8 cellular contexts compared by ENCODE assay signal in genomic region chr16:84585886-84586285, GRCh38. TPM values are rescaled to one million over a fixed set of nuclear protein-coding genes. Genes with fewer than 3 reads are reported as not detected.
A peak's percentile ranks its signal among the peaks of the same experiment; 100 is the strongest.
DNase-seq lines count a peak whose midpoint lies in the region; ATAC-seq and TF ChIP-seq lines count a peak whose summit lies in the region.

No MANE protein-coding gene starts in this region.

- no peak overlapping the region for H2BK120ac ChIP-seq in neuronal stem cell (ENCODE audit: low read depth, low read length)

- CTCF ChIA-PET in activated CD8-positive, alpha-beta memory T cell treated with anti-CD3 and anti-CD28 coated beads, Interleukin-2, amount 10 ng/mL, durations not matched to agents 7 days and 5 days (lab: Charles Lee), result interaction anchor here (0.6 to 1.3 kb wide), 2 partner anchors 16 to 32 kb away, joined by 3 to 4 read pairs; no protein-coding TSS in a partner anchor
- CTCF ChIA-PET in activated CD8-positive, alpha-beta T cell treated with anti-CD3 and anti-CD28 coated beads, Interleukin-2, amount 10 ng/mL, durations not matched to agents 7 days and 5 days (lab: Charles Lee), result interaction anchor here (0.7 to 0.9 kb wide), 2 partner anchors 11 to 30 kb away, joined by 3 to 5 read pairs; no protein-coding TSS in a partner anchor

- no peak overlapping the region for H3K23ac ChIP-seq in neuronal stem cell (ENCODE audit: low read depth, low read length, poor library complexity)

- H3K36me3 Mint-ChIP-seq in activated CD8-positive, alpha-beta memory T cell treated with anti-CD3 and anti-CD28 coated beads, Interleukin-2, amount 10 ng/mL, durations not matched to agents 7 days and 5 days, result peaks cover 69% of the 10 kb centered on the region
- H3K36me3 Mint-ChIP-seq in activated CD8-positive, alpha-beta T cell treated with anti-CD3 and anti-CD28 coated beads, Interleukin-2, amount 10 ng/mL, durations not matched to agents 7 days and 5 days (ENCODE audit: low read depth), result peaks cover 66% of the 10 kb centered on the region

- POLR2A ChIA-PET in activated CD8-positive, alpha-beta T cell treated with anti-CD3 and anti-CD28 coated beads, Interleukin-2, amount 10 ng/mL, durations not matched to agents 7 days and 5 days (lab: Charles Lee), result interaction anchor here (0.8 kb wide), 1 partner anchor 8 kb away, joined by 4 read pairs; no protein-coding TSS in a partner anchor

- no peak overlapping the region for H3K4me3 ChIP-seq in neuronal stem cell (ENCODE audit: low read length in 2 of 2)
- H3K4me3 ChIP-seq in effector memory CD4-positive, alpha-beta T cell (ENCODE audit: insufficient read depth, low read depth, low read length, poor library complexity, severe bottlenecking), result no peak overlapping the region
- H3K4me3 ChIP-seq in adrenal gland, result no peak overlapping the region

- H4K91ac ChIP-seq in neuronal stem cell (ENCODE audit: low read depth, low read length, poor library complexity), result no peak overlapping the region

- H2BK12ac ChIP-seq in neuronal stem cell (ENCODE audit: low read length), result no peak overlapping the region

- H3K14ac ChIP-seq in neuronal stem cell (ENCODE audit: low read length), result no peak overlapping the region

- H3K9ac ChIP-seq in neuronal stem cell (ENCODE audit: low read depth, low read length, poor library complexity), result no peak overlapping the region

- WGBS in neuronal stem cell (ENCODE audit: extremely low coverage in 2 of 2, insufficient read length in 2 of 2, insufficient replicate concordance in 1 of 2), 2 donors, result no CpG with 5 or more reads among the region's 10 CpGs
- WGBS in adrenal gland, 4 donors, result 76 to 84% (median 80%) methylated on average over 10 of the region's 10 CpGs

- H3K79me1 ChIP-seq in neuronal stem cell (ENCODE audit: low read depth, low read length), result peaks cover 10% of the 10 kb centered on the region

- no peaks in the 10 kb centered on the region for H3K27me3 ChIP-seq in neuronal stem cell (ENCODE audit: control insufficient read depth in 3 of 3, insufficient read depth in 3 of 3, low read depth in 1 of 3, low read length in 3 of 3)
- H3K27me3 ChIP-seq in effector memory CD4-positive, alpha-beta T cell (replicated peaks; ENCODE audit: control insufficient read depth, insufficient read depth, low read length, poor library complexity, severe bottlenecking), result no peaks in the 10 kb centered on the region
- no peaks in the 10 kb centered on the region for H3K27me3 ChIP-seq in adrenal gland

- H3K9me3 Mint-ChIP-seq in activated CD8-positive, alpha-beta memory T cell treated with anti-CD3 and anti-CD28 coated beads, Interleukin-2, amount 10 ng/mL, durations not matched to agents 7 days and 5 days (ENCODE audit: low read depth), result no peaks in the 10 kb centered on the region
- no peaks in the 10 kb centered on the region for H3K9me3 Mint-ChIP-seq in activated CD8-positive, alpha-beta T cell treated with anti-CD3 and anti-CD28 coated beads, Interleukin-2, amount 10 ng/mL, durations not matched to agents 7 days and 5 days (ENCODE audit: insufficient read depth)

- H2BK5ac ChIP-seq in neuronal stem cell (ENCODE audit: low read length), result no peak overlapping the region

- H3K4ac ChIP-seq in neuronal stem cell (ENCODE audit: low read length), result no peak overlapping the region

- no peak for ATAC-seq in activated CD8-positive, alpha-beta memory T cell treated with anti-CD3 and anti-CD28 coated beads, Interleukin-2, amount 10 ng/mL, durations not matched to agents 7 days and 5 days
- ATAC-seq in HG03066 (IDR thresholded peaks at IDR 0.05; ENCODE audit: low read depth, unreplicated experiment), result peak; percentile 67
- ATAC-seq in activated CD8-positive, alpha-beta T cell treated with anti-CD3 and anti-CD28 coated beads, Interleukin-2, amount 10 ng/mL, durations not matched to agents 7 days and 5 days, result no peak

- DNase-seq in activated CD8-positive, alpha-beta memory T cell treated with anti-CD3 and anti-CD28 coated beads, Interleukin-2, amount 10 ng/mL, durations not matched to agents 7 days and 5 days, result no peak
- DNase-seq in activated CD8-positive, alpha-beta memory T cell treated with anti-CD3 and anti-CD28 coated beads for 24 hours, result no peak
- DNase-seq in activated CD8-positive, alpha-beta T cell treated with anti-CD3 and anti-CD28 coated beads, Interleukin-2, amount 10 ng/mL, durations not matched to agents 7 days and 5 days, result no peak
- DNase-seq in neuronal stem cell (ENCODE audit: low spot score) (peak; percentile 59), adrenal gland (no peak)
- DNase-seq in effector memory CD4-positive, alpha-beta T cell, result no peak
- DNase-seq in stimulated activated CD4-positive, alpha-beta T cell treated with anti-CD3 and anti-CD28 coated beads, Interleukin-1b, Interleukin-23, amount 100 ng/mL, for 48 hours, result no peak

- no peak overlapping the region for H4K8ac ChIP-seq in neuronal stem cell (ENCODE audit: low read depth, low read length)

- no peak overlapping the region for H2AK5ac ChIP-seq in neuronal stem cell (ENCODE audit: low read depth, low read length)

- no peak for TF ChIP-seq CTCF in adrenal gland (IDR thresholded peaks at IDR 0.05)

- H3K18ac ChIP-seq in neuronal stem cell (ENCODE audit: low read length), result peak overlapping the region; percentile 23

- peaks cover 27 to 97% of the 10 kb centered on the region in 2 donors for H3K36me3 ChIP-seq in neuronal stem cell (replicated peaks in 1 of 2; ENCODE audit: control insufficient read depth in 2 of 2, insufficient read depth in 2 of 2, low read length in 2 of 2)
- H3K36me3 ChIP-seq in effector memory CD4-positive, alpha-beta T cell (ENCODE audit: control insufficient read depth, insufficient read depth, low read length), result peaks cover 33% of the 10 kb centered on the region
- peaks cover 0 to 7% of the 10 kb centered on the region in 2 donors for H3K36me3 ChIP-seq in adrenal gland (replicated peaks in 1 of 2)

- H3K27ac Mint-ChIP-seq in activated CD8-positive, alpha-beta memory T cell treated with anti-CD3 and anti-CD28 coated beads, Interleukin-2, amount 10 ng/mL, durations not matched to agents 7 days and 5 days, result peak overlapping the region; percentile 28
- peak overlapping the region; percentile 75 for H3K27ac Mint-ChIP-seq in activated CD8-positive, alpha-beta T cell treated with anti-CD3 and anti-CD28 coated beads, Interleukin-2, amount 10 ng/mL, durations not matched to agents 7 days and 5 days

- peaks cover 65% of the 10 kb centered on the region for H3K4me1 Mint-ChIP-seq in activated CD8-positive, alpha-beta memory T cell treated with anti-CD3 and anti-CD28 coated beads, Interleukin-2, amount 10 ng/mL, durations not matched to agents 7 days and 5 days
- H3K4me1 Mint-ChIP-seq in activated CD8-positive, alpha-beta T cell treated with anti-CD3 and anti-CD28 coated beads, Interleukin-2, amount 10 ng/mL, durations not matched to agents 7 days and 5 days (ENCODE audit: low read depth), result peaks cover 69% of the 10 kb centered on the region

- no peak overlapping the region for H3K4me2 ChIP-seq in neuronal stem cell (ENCODE audit: insufficient read depth, low read length, poor library complexity, severe bottlenecking)

- intact Hi-C loops in adrenal gland (cut with DNase I), result no loop called here

- no peak overlapping the region for H3K4me3 Mint-ChIP-seq in activated CD8-positive, alpha-beta memory T cell treated with anti-CD3 and anti-CD28 coated beads, Interleukin-2, amount 10 ng/mL, durations not matched to agents 7 days and 5 days
- no peak overlapping the region for H3K4me3 Mint-ChIP-seq in activated CD8-positive, alpha-beta T cell treated with anti-CD3 and anti-CD28 coated beads, Interleukin-2, amount 10 ng/mL, durations not matched to agents 7 days and 5 days

- H2AFZ ChIP-seq in neuronal stem cell (ENCODE audit: low read length), result no peak overlapping the region

- H3K27ac ChIP-seq in neuronal stem cell (replicated peaks; ENCODE audit: low read length), result peak overlapping the region; percentile 41
- H3K27ac ChIP-seq in effector memory CD4-positive, alpha-beta T cell (ENCODE audit: insufficient read depth, low read length, poor library complexity, severe bottlenecking), result no peak overlapping the region
- H3K27ac ChIP-seq in adrenal gland, result no peak overlapping the region

- H3K9me3 ChIP-seq in neuronal stem cell (replicated peaks in 1 of 2; ENCODE audit: control insufficient read depth in 2 of 2, insufficient read depth in 1 of 2, low read depth in 1 of 2, low read length in 2 of 2) (peaks cover 0 to 3% of the 10 kb centered on the region in 2 donors), adrenal gland (replicated peaks in 1 of 3) (no peaks in the 10 kb centered on the region)
- H3K9me3 ChIP-seq in effector memory CD4-positive, alpha-beta T cell (ENCODE audit: control insufficient read depth, low read length), result no peaks in the 10 kb centered on the region

- H3K4me1 ChIP-seq in neuronal stem cell (ENCODE audit: control insufficient read depth in 2 of 2, insufficient read depth in 1 of 2, low read depth in 1 of 2, low read length in 2 of 2) (peaks cover 7 to 8% of the 10 kb centered on the region in 2 donors), adrenal gland (replicated peaks in 1 of 2) (peaks cover 0 to 10% of the 10 kb centered on the region in 2 donors)
- H3K4me1 ChIP-seq in effector memory CD4-positive, alpha-beta T cell (ENCODE audit: control insufficient read depth, insufficient read depth, low read length, poor library complexity, severe bottlenecking), result no peaks in the 10 kb centered on the region

- H3K27me3 Mint-ChIP-seq in activated CD8-positive, alpha-beta memory T cell treated with anti-CD3 and anti-CD28 coated beads, Interleukin-2, amount 10 ng/mL, durations not matched to agents 7 days and 5 days, result no peaks in the 10 kb centered on the region
- no peaks in the 10 kb centered on the region for H3K27me3 Mint-ChIP-seq in activated CD8-positive, alpha-beta T cell treated with anti-CD3 and anti-CD28 coated beads, Interleukin-2, amount 10 ng/mL, durations not matched to agents 7 days and 5 days (ENCODE audit: low read depth)

- TF ChIP-seq POLR2A in adrenal gland (IDR thresholded peaks at IDR 0.05), result no peak

- H2BK15ac ChIP-seq in neuronal stem cell (ENCODE audit: low read length), result no peak overlapping the region

RNA-seq across cellular contexts. Expression of gene COTL1, which starts 32.0 kb away (rescaled TPM):
- 1,000 to 10,000 TPM; 1,052 to 1,190 TPM for total RNA-seq in activated CD8-positive, alpha-beta memory T cell treated with anti-CD3 and anti-CD28 coated beads, Interleukin-2, amount 10 ng/mL, durations not matched to agents 7 days and 5 days
- total RNA-seq in activated CD8-positive, alpha-beta T cell treated with anti-CD3 and anti-CD28 coated beads, Interleukin-2, amount 10 ng/mL, durations not matched to agents 7 days and 5 days, result 100 to 1,000 TPM; 837 to 887 TPM
- polyA plus RNA-seq in neuronal stem cell (2013, experiment 1 of 2), result 222 TPM
- polyA plus RNA-seq in neuronal stem cell (2013, experiment 2 of 2), result 221 TPM
- 10 to 100 TPM; 30.0 to 93.8 (median 61.8) TPM for total RNA-seq in adrenal gland
- 10 to 100 TPM; 45.4 to 54.5 (median 53.0) TPM for polyA plus RNA-seq in adrenal gland

Comparison
In these comparisons a context has a peak if more than half of its experiments do, and no peak if none do; other contexts are left out.
1. RNA of gene COTL1, which starts 32.0 kb away (total RNA-seq): 1,052 to 1,190 TPM in activated CD8-positive, alpha-beta memory T cell treated with anti-CD3 and anti-CD28 coated beads, Interleukin-2, amount 10 ng/mL, durations not matched to agents 7 days and 5 days and 837 to 887 TPM in activated CD8-positive, alpha-beta T cell treated with anti-CD3 and anti-CD28 coated beads, Interleukin-2, amount 10 ng/mL, durations not matched to agents 7 days and 5 days; 30.0 to 93.8 TPM in adrenal gland; every median in the first group is over 4 times any median in the second.